ENCODE assay signal across 8 cellular contexts in the genomic region with DNA sequence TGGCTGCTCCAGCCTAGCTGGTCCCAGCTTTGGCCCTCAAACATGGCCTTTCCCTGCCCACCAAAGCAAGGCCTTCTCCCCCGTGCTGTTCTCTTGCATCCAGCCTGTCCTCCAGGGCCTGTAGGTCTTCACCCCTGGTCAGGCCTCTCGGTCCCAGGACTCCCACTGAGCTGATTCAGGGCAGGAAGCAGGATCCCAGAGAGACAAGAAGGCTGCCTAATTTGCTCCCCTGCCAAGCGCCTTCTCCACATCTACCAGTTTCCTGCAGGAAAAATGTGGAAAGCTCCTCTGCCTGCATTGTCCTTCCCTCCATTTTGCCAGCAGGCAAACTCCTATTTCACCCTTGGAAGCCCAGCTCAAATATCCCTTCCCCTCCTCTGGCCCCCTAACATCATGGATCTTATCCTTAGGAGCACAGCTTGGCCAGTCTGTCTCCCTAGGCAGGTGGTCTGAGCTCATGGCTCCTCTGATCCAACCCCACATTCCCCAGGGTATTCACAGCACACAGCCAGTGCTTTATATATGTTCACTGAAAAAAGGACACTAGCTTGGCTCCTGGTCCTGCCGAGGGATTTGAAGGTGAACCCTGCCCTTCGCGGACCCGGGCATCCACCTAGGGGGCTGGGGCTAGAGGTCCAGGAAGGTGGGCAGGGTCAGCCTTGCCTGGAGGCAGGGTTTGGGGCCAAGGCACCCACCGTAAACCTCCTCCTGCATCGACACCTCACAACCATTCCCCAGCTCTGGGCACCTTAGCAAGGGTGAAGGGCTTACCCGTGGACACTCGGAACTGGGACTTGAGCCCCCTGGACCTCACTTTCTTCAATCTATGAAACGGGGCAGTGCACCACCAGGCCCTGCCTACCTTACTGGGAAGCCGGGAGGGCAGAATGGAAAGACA. TPM values are rescaled to one million over a fixed set of nuclear protein-coding genes. Genes with fewer than 3 reads are reported as not detected.
DNase-seq lines count a peak whose midpoint lies in the region; ATAC-seq and TF ChIP-seq lines count a peak whose summit lies in the region.

No MANE protein-coding gene starts in this region.

- peak; percentile 47 for DNase-seq in activated T-cell treated with anti-CD3 and anti-CD28 coated beads, Interleukin-2, amount 50 U/mL, for 24 hours
- DNase-seq in activated T-cell treated with anti-CD3 and anti-CD28 coated beads for 4 hours (no peak), iPS DF 6.9 (ENCODE audit: low read depth, low spot score) (no peak), spleen (peak; percentile 79), omental fat pad (ENCODE audit: low spot score) (no peak), NCI-H526 (lab: John Stamatoyannopoulos, UW) (no peak), AG08396 (ENCODE audit: low spot score) (no peak)
- DNase-seq in activated CD8-positive, alpha-beta T cell treated with anti-CD3 and anti-CD28 coated beads, Interleukin-2, amount 10 ng/mL, durations not matched to agents 7 days and 5 days: no peak

- no peak for TF ChIP-seq POLR2A in spleen (IDR thresholded peaks at IDR 0.05)

- H3K4me1 ChIP-seq in iPS DF 6.9 (ENCODE audit: control insufficient read depth, insufficient read depth, low read length): no peaks in the 10 kb centered on the region
- peaks cover 37 to 65% (median 51%) of the 10 kb centered on the region in 6 donors for H3K4me1 ChIP-seq in spleen

- H3K27me3 ChIP-seq in iPS DF 6.9 (ENCODE audit: control insufficient read depth, insufficient read depth, low read length): no peaks in the 10 kb centered on the region
- no peaks in the 10 kb centered on the region for H3K27me3 ChIP-seq in spleen (replicated peaks in 1 of 7)

- H3K36me3 Mint-ChIP-seq in activated T-cell treated with anti-CD3 and anti-CD28 coated beads, Interleukin-2, amount 50 U/mL, for 24 hours (ENCODE audit: low read depth): peaks cover 78% of the 10 kb centered on the region
- peaks cover 53% of the 10 kb centered on the region for H3K36me3 Mint-ChIP-seq in activated CD8-positive, alpha-beta T cell treated with anti-CD3 and anti-CD28 coated beads, Interleukin-2, amount 10 ng/mL, durations not matched to agents 7 days and 5 days (ENCODE audit: low read depth)

- POLR2A ChIA-PET in activated CD8-positive, alpha-beta T cell treated with anti-CD3 and anti-CD28 coated beads, Interleukin-2, amount 10 ng/mL, durations not matched to agents 7 days and 5 days (lab: Charles Lee): interaction anchor here (0.6 to 1.0 kb wide), 3 partner anchors 8 to 64 kb away, joined by 3 to 5 read pairs (median 3); no protein-coding TSS in a partner anchor

- H3K27ac ChIP-seq in iPS DF 6.9 (ENCODE audit: low read length) (no peak overlapping the region), spleen (peak overlapping the region; percentile 98 to 100 (median 99))

- H3K27ac Mint-ChIP-seq in activated T-cell treated with anti-CD3 and anti-CD28 coated beads, Interleukin-2, amount 50 U/mL, for 24 hours: peak overlapping the region; percentile 100
- peak overlapping the region; percentile 100 for H3K27ac Mint-ChIP-seq in activated CD8-positive, alpha-beta T cell treated with anti-CD3 and anti-CD28 coated beads, Interleukin-2, amount 10 ng/mL, durations not matched to agents 7 days and 5 days

- H3K4me3 Mint-ChIP-seq in activated T-cell treated with anti-CD3 and anti-CD28 coated beads, Interleukin-2, amount 50 U/mL, for 24 hours: peak overlapping the region; percentile 94
- H3K4me3 Mint-ChIP-seq in activated CD8-positive, alpha-beta T cell treated with anti-CD3 and anti-CD28 coated beads, Interleukin-2, amount 10 ng/mL, durations not matched to agents 7 days and 5 days: peak overlapping the region; percentile 87

- CTCF ChIA-PET in activated CD8-positive, alpha-beta T cell treated with anti-CD3 and anti-CD28 coated beads, Interleukin-2, amount 10 ng/mL, durations not matched to agents 7 days and 5 days (lab: Charles Lee): interaction anchor here (1.2 to 2.1 kb wide), 2 partner anchors 10 to 21 kb away, joined by 3 to 7 read pairs; no protein-coding TSS in a partner anchor

- intact Hi-C loops in spleen (cut with DNase I; ENCODE audit: low total_unique reads): no loop called here

- peaks cover 34% of the 10 kb centered on the region for H3K4me1 Mint-ChIP-seq in activated T-cell treated with anti-CD3 and anti-CD28 coated beads, Interleukin-2, amount 50 U/mL, for 24 hours (ENCODE audit: low read depth)
- H3K4me1 Mint-ChIP-seq in activated CD8-positive, alpha-beta T cell treated with anti-CD3 and anti-CD28 coated beads, Interleukin-2, amount 10 ng/mL, durations not matched to agents 7 days and 5 days (ENCODE audit: low read depth): peaks cover 35% of the 10 kb centered on the region

- no CpG with 5 or more reads among the region's 13 CpGs for WGBS in iPS DF 6.9 (ENCODE audit: insufficient coverage, insufficient read length)
- 14 to 20% (median 18%) methylated on average over 11 to 13 of the region's 13 CpGs for WGBS in spleen, 5 donors

- H3K9me3 Mint-ChIP-seq in activated T-cell treated with anti-CD3 and anti-CD28 coated beads, Interleukin-2, amount 50 U/mL, for 24 hours: no peaks in the 10 kb centered on the region
- no peaks in the 10 kb centered on the region for H3K9me3 Mint-ChIP-seq in activated CD8-positive, alpha-beta T cell treated with anti-CD3 and anti-CD28 coated beads, Interleukin-2, amount 10 ng/mL, durations not matched to agents 7 days and 5 days (ENCODE audit: insufficient read depth)

- H3K36me3 ChIP-seq in iPS DF 6.9 (ENCODE audit: control insufficient read depth, insufficient read depth, low read length) (peaks cover 10% of the 10 kb centered on the region), spleen (peaks cover 0 to 52% (median 2%) of the 10 kb centered on the region in 6 donors)

- TF ChIP-seq CTCF in spleen (IDR thresholded peaks at IDR 0.05 in 8 of 11, conservative IDR thresholded peaks at IDR 0.05 in 3 of 11) (no peak), omental fat pad (IDR thresholded peaks at IDR 0.05) (no peak)

- no peak for ATAC-seq in activated CD8-positive, alpha-beta T cell treated with anti-CD3 and anti-CD28 coated beads, Interleukin-2, amount 10 ng/mL, durations not matched to agents 7 days and 5 days
- ATAC-seq in omental fat pad (ENCODE audit: low FRiP score): no peak

- H3K9me3 ChIP-seq in iPS DF 6.9 (ENCODE audit: control insufficient read depth, insufficient read depth, low read length) (no peaks in the 10 kb centered on the region), spleen (no peaks in the 10 kb centered on the region)

- H3K27me3 Mint-ChIP-seq in activated T-cell treated with anti-CD3 and anti-CD28 coated beads, Interleukin-2, amount 50 U/mL, for 24 hours: no peaks in the 10 kb centered on the region
- H3K27me3 Mint-ChIP-seq in activated CD8-positive, alpha-beta T cell treated with anti-CD3 and anti-CD28 coated beads, Interleukin-2, amount 10 ng/mL, durations not matched to agents 7 days and 5 days (ENCODE audit: low read depth): no peaks in the 10 kb centered on the region

- H3K4me3 ChIP-seq in iPS DF 6.9 (ENCODE audit: low read length) (peak overlapping the region; percentile 90; the same call in 1 of the 2 replicates), spleen (peak overlapping the region; percentile 80 to 99 (median 96))

RNA-seq across cellular contexts. Expression of gene RHBDD3, which starts 1.0 kb away (rescaled TPM):
- 10 to 100 TPM; 30.0 to 34.7 TPM for total RNA-seq in activated CD8-positive, alpha-beta T cell treated with anti-CD3 and anti-CD28 coated beads, Interleukin-2, amount 10 ng/mL, durations not matched to agents 7 days and 5 days
- 10 to 100 TPM; 17.6 to 45.8 (median 24.7) TPM for total RNA-seq in spleen
- polyA plus RNA-seq in spleen: 10 to 100 TPM; 16.3 to 36.5 (median 23.9) TPM
- 10 to 100 TPM; 15.0 to 30.8 (median 25.4) TPM for total RNA-seq in omental fat pad

RNA-seq across cellular contexts. Expression of gene EWSR1, which starts 1.3 kb away (rescaled TPM):
- 100 to 1,000 TPM; 323 to 326 TPM for total RNA-seq in activated CD8-positive, alpha-beta T cell treated with anti-CD3 and anti-CD28 coated beads, Interleukin-2, amount 10 ng/mL, durations not matched to agents 7 days and 5 days
- total RNA-seq in spleen: 100 to 1,000 TPM; 181 to 282 (median 266) TPM
- 100 to 1,000 TPM; 127 to 207 (median 204) TPM for polyA plus RNA-seq in spleen
- 100 to 1,000 TPM; 190 to 274 (median 202) TPM for total RNA-seq in omental fat pad

RNA-seq across cellular contexts. Expression of gene GAS2L1, which starts 39.6 kb away (rescaled TPM):
- total RNA-seq in activated CD8-positive, alpha-beta T cell treated with anti-CD3 and anti-CD28 coated beads, Interleukin-2, amount 10 ng/mL, durations not matched to agents 7 days and 5 days: 10 to 100 TPM; 10.9 to 11.4 TPM
- total RNA-seq in spleen (10 to 100 TPM; 13.8 to 41.5 (median 35.4) TPM), omental fat pad (10 to 100 TPM; 13.4 to 29.0 (median 22.7) TPM)
- polyA plus RNA-seq in spleen: 10 to 100 TPM in 1 of 3 donors, 1 to 10 TPM in 2; 7.0 to 21.7 (median 8.5) TPM

RNA-seq across cellular contexts. Expression of gene RASL10A, which starts 48.7 kb away (rescaled TPM):
- total RNA-seq in activated CD8-positive, alpha-beta T cell treated with anti-CD3 and anti-CD28 coated beads, Interleukin-2, amount 10 ng/mL, durations not matched to agents 7 days and 5 days: 1 to 10 TPM; 1.4 to 1.6 TPM
- total RNA-seq in spleen (1 to 10 TPM in 5 of 7 donors, under 1 TPM in 2; 0.54 to 4.6 (median 2.0) TPM), omental fat pad (1 to 10 TPM in 2 of 4 donors, under 1 TPM in 1, not detected in 1; 0.56 to 2.6 (median 1.5) TPM)
- 1 to 10 TPM; 1.8 to 6.1 (median 2.9) TPM for polyA plus RNA-seq in spleen

Comparison
In these comparisons a context has a peak if more than half of its experiments do, and no peak if none do; other contexts are left out.
1. DNase-seq: peak in activated T-cell treated with anti-CD3 and anti-CD28 coated beads, Interleukin-2, amount 50 U/mL, for 24 hours (single experiment) and spleen (single experiment); none in activated T-cell treated with anti-CD3 and anti-CD28 coated beads for 4 hours (single experiment), activated CD8-positive, alpha-beta T cell treated with anti-CD3 and anti-CD28 coated beads, Interleukin-2, amount 10 ng/mL, durations not matched to agents 7 days and 5 days (single experiment), iPS DF 6.9 (single experiment), omental fat pad (single experiment), NCI-H526 (0 of 2) and AG08396 (single experiment).